In genomic region chr4:181670506-181670905, GRCh38 we compare ENCODE assay signal across 14 cellular contexts.
DNase-seq lines count a peak whose midpoint lies in the region; FAIRE-seq and TF ChIP-seq lines count a peak whose summit lies in the region.
"Had no signal": no experiment of that assay in that cellular context is flagged by ENCODE, and none has a peak within 500 bp of the region (broad histone marks: within the 10 kb centered on the region; RNA-seq: fewer than 3 reads in every experiment).

No MANE protein-coding gene starts in this region.

- H3K4me1 ChIP-seq in mammary epithelial cell (ENCODE audit: insufficient read depth, low read length) (no peaks in the 10 kb centered on the region), breast epithelium (no peaks in the 10 kb centered on the region), astrocyte (ENCODE audit: insufficient read depth, low read length) (no peaks in the 10 kb centered on the region), H9 (ENCODE audit: insufficient read depth, low read length) (no peaks in the 10 kb centered on the region)
- H3K4me1 ChIP-seq: A549 had no signal

- no peak overlapping the region for H3K18ac ChIP-seq in H9 (ENCODE audit: insufficient read length, low read depth, low read length)

- H3K23ac ChIP-seq in H9 (ENCODE audit: insufficient read length, low read depth, low read length) = no peak overlapping the region

- CTCF ChIA-PET in mammary epithelial cell (lab: Charles Lee; ENCODE audit: low non-redundant PET) = no interaction called here

- H3K56ac ChIP-seq in H9 (ENCODE audit: insufficient read length, low read depth, low read length) = no peak overlapping the region

- 20% methylated on average over 2 of the region's 2 CpGs for WGBS in mammary epithelial cell (ENCODE audit: low coverage, missing lambda C conversion rate)
- WGBS in H9 (ENCODE audit: extremely low coverage, insufficient read length, low lambda C conversion rate) = no CpG with 5 or more reads among the region's 2 CpGs

- H3K9me3 ChIP-seq in mammary epithelial cell (replicated peaks; ENCODE audit: insufficient read depth, low read length) (no peaks in the 10 kb centered on the region), breast epithelium (no peaks in the 10 kb centered on the region), astrocyte (ENCODE audit: insufficient read depth, low read depth, low read length) (no peaks in the 10 kb centered on the region), H9 (ENCODE audit: control insufficient read depth, low read depth, low read length) (no peaks in the 10 kb centered on the region)
- H3K9me3 ChIP-seq: A549 had no signal

- no peak overlapping the region for H2BK20ac ChIP-seq in H9 (ENCODE audit: low read depth, low read length, poor library complexity, severe bottlenecking)

- no peak overlapping the region for H2BK5ac ChIP-seq in H9 (ENCODE audit: insufficient read length, low read length)

- H3K4me3 ChIP-seq in mammary epithelial cell (replicated peaks in 1 of 3; ENCODE audit: insufficient read depth in 1 of 3, low read depth in 2 of 3, low read length in 3 of 3) = no peak overlapping the region
- H3K4me3 ChIP-seq in breast epithelium = no peak overlapping the region
- no peak overlapping the region for H3K4me3 ChIP-seq in astrocyte (ENCODE audit: insufficient read depth, low read depth, low read length)
- H3K4me3 ChIP-seq: A549, GM23338 had no signal

- no TSS peak for BruUV-seq in mammary epithelial cell (replicated peaks; lab: Mats Ljungman, UMichigan)

- no peak overlapping the region for H3K4me2 ChIP-seq in mammary epithelial cell (ENCODE audit: insufficient read depth, low read depth, low read length)
- no peak overlapping the region for H3K4me2 ChIP-seq in astrocyte (ENCODE audit: low read length)
- H3K4me2 ChIP-seq in H9 (ENCODE audit: insufficient read depth, insufficient read length, low read length) = no peak overlapping the region
- H3K4me2 ChIP-seq: A549, GM23338 had no signal

- DNase-seq in mammary epithelial cell (peak; percentile 54), breast epithelium (ENCODE audit: low spot score in 2 of 2) (no peak), NCI-H146 (lab: John Stamatoyannopoulos, UW) (peak; percentile 75), astrocyte (ENCODE audit: low read depth) (no peak), H9 (no peak), DMS114 treated with DMSO at 0.1 percent for 48 hours (lab: John Stamatoyannopoulos, UW; ENCODE audit: unreplicated experiment) (no peak)
- DNase-seq: CD8-positive, alpha-beta T cell; EL; H7 had no signal

- no peak overlapping the region for H2AK5ac ChIP-seq in H9 (ENCODE audit: insufficient read length, low read length)

- no peak overlapping the region for H3K4me3 Mint-ChIP-seq in astrocyte (ENCODE audit: unreplicated experiment)
- no peak overlapping the region for H3K4me3 Mint-ChIP-seq in H9
- H3K4me3 Mint-ChIP-seq: CD14-positive monocyte; CD8-positive, alpha-beta T cell; GM23338 had no signal

- H3K79me2 ChIP-seq in mammary epithelial cell (ENCODE audit: insufficient read depth, low read length) (no peaks in the 10 kb centered on the region), astrocyte (ENCODE audit: insufficient read depth, low read length) (no peaks in the 10 kb centered on the region), H9 (ENCODE audit: insufficient read depth, low read length) (no peaks in the 10 kb centered on the region)

- H3K36me3 Mint-ChIP-seq in astrocyte (ENCODE audit: low read depth, unreplicated experiment) = no peaks in the 10 kb centered on the region
- no peaks in the 10 kb centered on the region for H3K36me3 Mint-ChIP-seq in H9 (ENCODE audit: insufficient read depth in 1 of 3, low read depth in 3 of 3)
- H3K36me3 Mint-ChIP-seq: CD14-positive monocyte; CD8-positive, alpha-beta T cell had no signal

- FAIRE-seq in astrocyte (lab: Jason Lieb, UNC) = no peak
- FAIRE-seq: A549, G401.6, GM12891 had no signal

- H2AFZ ChIP-seq in mammary epithelial cell (ENCODE audit: low read depth, low read length) = no peak overlapping the region
- no peak overlapping the region for H2AFZ ChIP-seq in astrocyte (ENCODE audit: low read depth, low read length)
- no peak overlapping the region for H2AFZ ChIP-seq in H9 (ENCODE audit: low read length)
- H2AFZ ChIP-seq: GM23338 had no signal

- no peaks in the 10 kb centered on the region for H4K20me1 ChIP-seq in mammary epithelial cell (ENCODE audit: insufficient read depth, low read length)
- H4K20me1 ChIP-seq in astrocyte (ENCODE audit: insufficient read depth, low read length) = no peaks in the 10 kb centered on the region
- H4K20me1 ChIP-seq in H9 (ENCODE audit: control insufficient read depth, insufficient read depth, insufficient read length) = no peaks in the 10 kb centered on the region

- H2BK120ac ChIP-seq in H9 (ENCODE audit: low read depth, low read length, poor library complexity, severe bottlenecking) = no peak overlapping the region

- dilution Hi-C loops in mammary epithelial cell (cut with HindIII; ENCODE audit: low sequenced_read_pairs) = no loop called here

- intact Hi-C loops in mammary epithelial cell (cut with micrococcal nuclease) (no loop called here), breast epithelium (cut with DNase I; ENCODE audit: low total_unique reads) (no loop called here)

- no peak overlapping the region for H2BK15ac ChIP-seq in H9 (ENCODE audit: low read depth, low read length)

- peaks cover 17% of the 10 kb centered on the region for H3K4me1 Mint-ChIP-seq in astrocyte (ENCODE audit: low read depth, unreplicated experiment)
- H3K4me1 Mint-ChIP-seq in H9 = no peaks in the 10 kb centered on the region
- H3K4me1 Mint-ChIP-seq: CD14-positive monocyte, GM23338 had no signal

- TF ChIP-seq CTCF in mammary epithelial cell (conservative IDR thresholded peaks at IDR 0.05 in 1 of 2, IDR thresholded peaks at IDR 0.05 in 1 of 2; ENCODE audit: extremely low read depth in 1 of 2, insufficient read depth in 1 of 2, low read depth in 1 of 2, low read length in 2 of 2) (no peak), breast epithelium (IDR thresholded peaks at IDR 0.05) (no peak), astrocyte (IDR thresholded peaks at IDR 0.05; ENCODE audit: insufficient read depth, low read depth, low read length) (no peak), H9 (conservative IDR thresholded peaks at IDR 0.05) (no peak)

- no peaks in the 10 kb centered on the region for H3K27me3 ChIP-seq in mammary epithelial cell (ENCODE audit: insufficient read depth, low read length)
- no peaks in the 10 kb centered on the region for H3K27me3 ChIP-seq in breast epithelium
- no peaks in the 10 kb centered on the region for H3K27me3 ChIP-seq in astrocyte (ENCODE audit: insufficient read depth, low read length)
- no peaks in the 10 kb centered on the region; the same call in 1 of the 2 replicates for H3K27me3 ChIP-seq in H9 (ENCODE audit: insufficient read depth, low read length)

- no peaks in the 10 kb centered on the region for H3K79me1 ChIP-seq in H9 (ENCODE audit: insufficient read depth, low read depth, low read length, poor library complexity, severe bottlenecking)

- H3K4ac ChIP-seq in H9 (ENCODE audit: low read depth, low read length) = no peak overlapping the region

- no peaks in the 10 kb centered on the region for H3K36me3 ChIP-seq in mammary epithelial cell (ENCODE audit: insufficient read depth, low read length)
- H3K36me3 ChIP-seq in breast epithelium = no peaks in the 10 kb centered on the region
- H3K36me3 ChIP-seq in astrocyte (ENCODE audit: insufficient read depth, low read length) = no peaks in the 10 kb centered on the region

- no peak overlapping the region for H2BK12ac ChIP-seq in H9 (ENCODE audit: insufficient read length, low read depth, low read length)

- no peak overlapping the region for H3K14ac ChIP-seq in H9 (ENCODE audit: insufficient read depth, low read length)

- no peak overlapping the region for H4K8ac ChIP-seq in H9 (replicated peaks; ENCODE audit: insufficient read length, low read depth, low read length)

- in situ Hi-C loops in mammary epithelial cell (cut with MboI; ENCODE audit: low sequenced_read_pairs in 2 of 2) = no loop called here

- TF ChIP-seq POLR2A in breast epithelium (IDR thresholded peaks at IDR 0.05) = no peak

- no peaks in the 10 kb centered on the region for H3K9me3 Mint-ChIP-seq in astrocyte (ENCODE audit: unreplicated experiment)
- no peaks in the 10 kb centered on the region for H3K9me3 Mint-ChIP-seq in H9
- H3K9me3 Mint-ChIP-seq: GM23338 had no signal

- H3K27ac ChIP-seq in mammary epithelial cell (ENCODE audit: insufficient read depth, low read depth, low read length) (no peak overlapping the region), breast epithelium (no peak overlapping the region), astrocyte (ENCODE audit: low read depth, low read length) (no peak overlapping the region), H9 (ENCODE audit: insufficient read length, low read depth, low read length) (no peak overlapping the region)
- H3K27ac ChIP-seq: A549 had no signal

- no peaks in the 10 kb centered on the region for H3K23me2 ChIP-seq in H9 (ENCODE audit: insufficient read length, low read depth, low read length, poor library complexity, severe bottlenecking)

- no peak overlapping the region for H3K9ac ChIP-seq in mammary epithelial cell (ENCODE audit: insufficient read depth, low read length)
- H3K9ac ChIP-seq in astrocyte (ENCODE audit: low read length) = no peak overlapping the region
- no peak overlapping the region for H3K9ac ChIP-seq in H9 (ENCODE audit: extremely low read depth, insufficient read length, low read length)

- H4K91ac ChIP-seq in H9 (ENCODE audit: insufficient read length, low read depth, low read length) = no peak overlapping the region

- H3K27ac Mint-ChIP-seq in astrocyte (ENCODE audit: unreplicated experiment) (peak overlapping the region; percentile 18), H9 (no peak overlapping the region)
- H3K27ac Mint-ChIP-seq: CD14-positive monocyte; CD8-positive, alpha-beta T cell; GM23338 had no signal

- H3K27me3 Mint-ChIP-seq in astrocyte (ENCODE audit: low read depth, unreplicated experiment) (peaks cover 2% of the 10 kb centered on the region), H9 (ENCODE audit: low read depth) (no peaks in the 10 kb centered on the region)

- H3T11ph ChIP-seq in H9 (ENCODE audit: low read length) = no peak overlapping the region

- no peak overlapping the region for H4K5ac ChIP-seq in H9 (ENCODE audit: insufficient read length, low read depth, low read length)

Comparison
In these comparisons a context has a peak if more than half of its experiments do, and no peak if none do; other contexts are left out.
1. DNase-seq: peak in mammary epithelial cell (single experiment) and NCI-H146 (single experiment); none in breast epithelium (0 of 2), astrocyte (single experiment), H9 (single experiment) and DMS114 treated with DMSO at 0.1 percent for 48 hours (single experiment).